In genomic region chr11:62444835-62445234, GRCh38 we compare ENCODE assay signal across 9 cellular contexts. TPM values are rescaled to one million over a fixed set of nuclear protein-coding genes. Genes with fewer than 3 reads are reported as not detected.
DNase-seq lines count a peak whose midpoint lies in the region; ATAC-seq and TF ChIP-seq lines count a peak whose summit lies in the region.
"Had no signal": no experiment of that assay in that cellular context is flagged by ENCODE, and none has a peak within 500 bp of the region (broad histone marks: within the 10 kb centered on the region; RNA-seq: fewer than 3 reads in every experiment).

No MANE protein-coding gene starts in this region.

- peaks cover 0 to 6% (median 3%) of the 10 kb centered on the region in 4 donors for H3K4me1 Mint-ChIP-seq in CD4-positive, CD25-positive, alpha-beta regulatory T cell

- no peaks in the 10 kb centered on the region for H3K9me2 ChIP-seq in OCI-LY1 (ENCODE audit: low read depth, low read length)

- H3F3A ChIP-seq in OCI-LY1 (ENCODE audit: insufficient read depth, low read length) = no peaks in the 10 kb centered on the region

- H3K4me3 Mint-ChIP-seq in CD4-positive, CD25-positive, alpha-beta regulatory T cell = peak overlapping the region in 2 of 4 donors; percentile 69 to 70

- no peak overlapping the region; the same call in 1 of the 2 replicates for H3K9ac ChIP-seq in OCI-LY1 (ENCODE audit: low read length)

- H3K4me3 ChIP-seq in CD4-positive, CD25-positive, alpha-beta regulatory T cell (ENCODE audit: low read depth, low read length) = no peak overlapping the region
- peak overlapping the region; percentile 38 for H3K4me3 ChIP-seq in OCI-LY1 (ENCODE audit: low read depth, low read length, poor library complexity, severe bottlenecking)
- H3K4me3 ChIP-seq in osteoblast (ENCODE audit: insufficient read depth, low read length) = peak overlapping the region; percentile 66

- no peaks in the 10 kb centered on the region for H3K79me2 ChIP-seq in OCI-LY1 (ENCODE audit: insufficient read depth, low read length)
- no peaks in the 10 kb centered on the region for H3K79me2 ChIP-seq in osteoblast (ENCODE audit: insufficient read depth, low read length)

- no peak for ATAC-seq in CD4-positive, CD25-positive, alpha-beta regulatory T cell (ENCODE audit: low read depth in 2 of 2)
- ATAC-seq in HG03175 (IDR thresholded peaks at IDR 0.05; ENCODE audit: unreplicated experiment) (no peak), GM19023 (IDR thresholded peaks at IDR 0.05; ENCODE audit: unreplicated experiment) (no peak)

- no peak overlapping the region for H2AFZ ChIP-seq in OCI-LY1 (ENCODE audit: low read length)
- H2AFZ ChIP-seq in osteoblast (ENCODE audit: low read length) = peak overlapping the region; percentile 57

- H3K27ac ChIP-seq in CD4-positive, CD25-positive, alpha-beta regulatory T cell (ENCODE audit: insufficient read depth, low read length, poor library complexity, severe bottlenecking) = no peak overlapping the region
- H3K27ac ChIP-seq in OCI-LY1 (ENCODE audit: low read depth, low read length, poor library complexity, severe bottlenecking) = no peak overlapping the region
- peak overlapping the region; percentile 5 for H3K27ac ChIP-seq in epithelial cell of prostate
- peak overlapping the region; percentile 80 for H3K27ac ChIP-seq in osteoblast (ENCODE audit: low read depth, low read length)

- no peaks in the 10 kb centered on the region for H3K9me3 Mint-ChIP-seq in CD4-positive, CD25-positive, alpha-beta regulatory T cell
- H3K9me3 Mint-ChIP-seq: nephron progenitor cell had no signal

- no peaks in the 10 kb centered on the region for H3K9me3 ChIP-seq in CD4-positive, CD25-positive, alpha-beta regulatory T cell (ENCODE audit: control insufficient read depth in 2 of 2, low read length in 2 of 2)
- no peaks in the 10 kb centered on the region for H3K9me3 ChIP-seq in OCI-LY1 (ENCODE audit: low read length)
- H3K9me3 ChIP-seq in osteoblast (ENCODE audit: low read depth, low read length) = no peaks in the 10 kb centered on the region

- H3K36me3 Mint-ChIP-seq in CD4-positive, CD25-positive, alpha-beta regulatory T cell = peaks cover 5% of the 10 kb centered on the region

- H4K20me1 ChIP-seq in OCI-LY1 (ENCODE audit: insufficient read depth, low read length) (no peaks in the 10 kb centered on the region), osteoblast (ENCODE audit: insufficient read depth, low read length) (no peaks in the 10 kb centered on the region)

- H3K4me2 ChIP-seq in OCI-LY1 (ENCODE audit: low read length) (peak overlapping the region; percentile 28; the same call in 1 of the 2 replicates), osteoblast (ENCODE audit: insufficient read depth, low read length) (peak overlapping the region; percentile 80)

- no peaks in the 10 kb centered on the region for H3K4me1 ChIP-seq in CD4-positive, CD25-positive, alpha-beta regulatory T cell (ENCODE audit: control insufficient read depth, insufficient read depth, low read length, poor library complexity, severe bottlenecking)
- H3K4me1 ChIP-seq in OCI-LY1 (ENCODE audit: insufficient read depth, low read length, severe bottlenecking) (no peaks in the 10 kb centered on the region), osteoblast (ENCODE audit: insufficient read depth, low read length) (peaks cover 32% of the 10 kb centered on the region)

- no peaks in the 10 kb centered on the region for H3K36me3 ChIP-seq in CD4-positive, CD25-positive, alpha-beta regulatory T cell (ENCODE audit: control insufficient read depth, insufficient read depth, low read length)
- H3K36me3 ChIP-seq in OCI-LY1 (ENCODE audit: insufficient read depth, low read length) (no peaks in the 10 kb centered on the region), osteoblast (ENCODE audit: insufficient read depth, low read length) (no peaks in the 10 kb centered on the region)

- DNase-seq in CD4-positive, CD25-positive, alpha-beta regulatory T cell = no peak
- DNase-seq in epithelial cell of prostate (ENCODE audit: low read depth, low spot score) (no peak), osteoblast (ENCODE audit: insufficient read length, low spot score, missing footprints) (peak; percentile 44), mesenteric fat pad (ENCODE audit: low spot score) (no peak), retina (no peak)
- DNase-seq: nephron progenitor cell had no signal

- TF ChIP-seq CTCF in OCI-LY1 (IDR thresholded peaks at IDR 0.05; ENCODE audit: low read length) (no peak), osteoblast (IDR thresholded peaks at IDR 0.05; ENCODE audit: extremely low read depth, low read depth, low read length) (no peak)

- H3K27ac Mint-ChIP-seq in CD4-positive, CD25-positive, alpha-beta regulatory T cell = peak overlapping the region in 2 of 3 donors; percentile 15 to 51
- H3K27ac Mint-ChIP-seq: nephron progenitor cell had no signal

- H3K27me3 Mint-ChIP-seq in CD4-positive, CD25-positive, alpha-beta regulatory T cell = peaks cover 26% of the 10 kb centered on the region

- peaks cover 3% of the 10 kb centered on the region for H3K27me3 ChIP-seq in CD4-positive, CD25-positive, alpha-beta regulatory T cell (ENCODE audit: control insufficient read depth, insufficient read depth, low read length)
- H3K27me3 ChIP-seq in OCI-LY1 (ENCODE audit: insufficient read depth, low read length) = 0 out of 2 replicates have a peak, but pooled peaks cover 11% of the 10 kb centered on the region
- H3K27me3 ChIP-seq in osteoblast (ENCODE audit: insufficient read depth, low read length) = no peaks in the 10 kb centered on the region

RNA-seq across cellular contexts. Expression of gene SCGB1A1, which starts 26.0 kb away (rescaled TPM):
- total RNA-seq in CD4-positive, CD25-positive, alpha-beta regulatory T cell = not detected
- not detected for polyA plus RNA-seq in CD4-positive, CD25-positive, alpha-beta regulatory T cell
- total RNA-seq in osteoblast (not detected in 2 replicates), mesenteric fat pad (not detected)

Comparison
In these comparisons a context has a peak if more than half of its experiments do, and no peak if none do; other contexts are left out.
1. H3K27ac ChIP-seq: peak in epithelial cell of prostate (single experiment) and osteoblast (single experiment); none in CD4-positive, CD25-positive, alpha-beta regulatory T cell (single experiment) and OCI-LY1 (single experiment).